In genomic region chr1:155273134-155273982, GRCh38 we compare ENCODE assay signal across 8 cellular contexts. TPM values are rescaled to one million over a fixed set of nuclear protein-coding genes. Genes with fewer than 3 reads are reported as not detected.
DNase-seq lines count a peak whose midpoint lies in the region; ATAC-seq and TF ChIP-seq lines count a peak whose summit lies in the region.

Gene CLK2 (minus strand): TSS chr1:155273504. CDS start chr1:155270977, 2,527 bp downstream.

- peak within 1 kb of the TSS; percentile 93 for H3K4me3 Mint-ChIP-seq in T-helper 2 cell treated with Interferon-gamma antibody and Interleukin-4, amounts not matched to agents 5 μg/mL and 100 μg/mL, for 36 hours

- H3K36me3 ChIP-seq in right atrium auricular region (peaks cover 27% of the 10 kb centered on the region), uterus (no peaks in the 10 kb centered on the region)

- TF ChIP-seq CTCF in right atrium auricular region (IDR thresholded peaks at IDR 0.05): no peak
- TF ChIP-seq CTCF in uterus (IDR thresholded peaks at IDR 0.05): peak in 1 of 4 experiments; percentile 7

- no peaks in the 10 kb centered on the region for H3K9me3 ChIP-seq in right atrium auricular region
- H3K9me3 ChIP-seq in uterus: no peaks in the 10 kb centered on the region

- peak; percentile 57 to 89 for TF ChIP-seq POLR2A in uterus (IDR thresholded peaks at IDR 0.05)

- intact Hi-C loops in uterus (cut with DNase I; ENCODE audit: low total_unique reads): no loop called here

- H3K27ac ChIP-seq in right atrium auricular region: peak within 1 kb of the TSS; percentile 96 to 99
- H3K27ac ChIP-seq in uterus: peak within 1 kb of the TSS; percentile 85 to 97

- H3K4me1 Mint-ChIP-seq in T-helper 2 cell treated with Interferon-gamma antibody and Interleukin-4, amounts not matched to agents 5 μg/mL and 100 μg/mL, for 36 hours (ENCODE audit: low read depth): peaks cover 30% of the 10 kb centered on the region

- H3K4me3 ChIP-seq in right atrium auricular region: peak within 1 kb of the TSS; percentile 77 to 94
- peak within 1 kb of the TSS; percentile 65 to 90 for H3K4me3 ChIP-seq in uterus

- H3K4me1 ChIP-seq in right atrium auricular region (peaks cover 0 to 42% of the 10 kb centered on the region in 2 donors), uterus (peaks cover 7 to 9% of the 10 kb centered on the region in 2 donors)

- peaks cover under 1% of the 10 kb centered on the region for H3K27me3 Mint-ChIP-seq in T-helper 2 cell treated with Interferon-gamma antibody and Interleukin-4, amounts not matched to agents 5 μg/mL and 100 μg/mL, for 36 hours (ENCODE audit: low read depth)

- H3K9me3 Mint-ChIP-seq in T-helper 2 cell treated with Interferon-gamma antibody and Interleukin-4, amounts not matched to agents 5 μg/mL and 100 μg/mL, for 36 hours: no peaks in the 10 kb centered on the region

- ATAC-seq in GM18502 (IDR thresholded peaks at IDR 0.05; ENCODE audit: poor library complexity, unreplicated experiment) (peak; percentile 84), HG02970 (IDR thresholded peaks at IDR 0.05; ENCODE audit: low FRiP score, unreplicated experiment) (peak; percentile 67)

- H3K27ac Mint-ChIP-seq in T-helper 2 cell treated with Interferon-gamma antibody and Interleukin-4, amounts not matched to agents 5 μg/mL and 100 μg/mL, for 36 hours: peak within 1 kb of the TSS; percentile 90

- peaks cover 38% of the 10 kb centered on the region for H3K36me3 Mint-ChIP-seq in T-helper 2 cell treated with Interferon-gamma antibody and Interleukin-4, amounts not matched to agents 5 μg/mL and 100 μg/mL, for 36 hours (ENCODE audit: low read depth)

- peak; percentile 95 for DNase-seq in NCI-H2029 (lab: John Stamatoyannopoulos, UW)
- DNase-seq in T-helper 2 cell treated with Interferon-gamma antibody and Interleukin-4, amounts not matched to agents 5 μg/mL and 100 μg/mL, for 36 hours (ENCODE audit: low spot score): peak; percentile 98
- DNase-seq in anterior cingulate cortex (lab: John Stamatoyannopoulos, UW): peak; percentile 34 to 96 (median 88)
- peak; percentile 94 for DNase-seq in right atrium auricular region (ENCODE audit: low spot score)
- peak; percentile 93 for DNase-seq in putamen (ENCODE audit: low spot score)
- peak; percentile 91 to 96 for DNase-seq in uterus

- H3K27me3 ChIP-seq in right atrium auricular region (no peaks in the 10 kb centered on the region), uterus (no peaks in the 10 kb centered on the region)

RNA-seq across cellular contexts. Expression of gene CLK2, which starts in this region (rescaled TPM):
- total RNA-seq in right atrium auricular region: 10 to 100 TPM in 1 of 2 donors, 1 to 10 TPM in 1; 9.8 to 16.4 TPM
- total RNA-seq in uterus: 10 to 100 TPM; 25.4 to 75.3 (median 39.3) TPM

Comparison
In these comparisons a context has a peak if more than half of its experiments do, and no peak if none do; other contexts are left out.
1. Peak in every context shown above with its lines: DNase-seq, ATAC-seq, H3K4me3 ChIP-seq and H3K27ac ChIP-seq.